In genomic region chr16:65123846-65124513, GRCh38 we compare ENCODE assay signal across 11 cellular contexts. TPM values are rescaled to one million over a fixed set of nuclear protein-coding genes. Genes with fewer than 3 reads are reported as not detected.
DNase-seq lines count a peak whose midpoint lies in the region; ATAC-seq, FAIRE-seq and TF ChIP-seq lines count a peak whose summit lies in the region.
"Had no signal": no experiment of that assay in that cellular context is flagged by ENCODE, and none has a peak within 500 bp of the region (broad histone marks: within the 10 kb centered on the region; RNA-seq: fewer than 3 reads in every experiment).

No MANE protein-coding gene starts in this region.

- DNase-seq in GM12865 (ENCODE audit: low read depth) = peak; percentile 8
- no peak for DNase-seq in GM12878 (ENCODE audit: low read depth, low spot score)
- no peak for DNase-seq in T-helper 17 cell
- DNase-seq in RCC 7860 (ENCODE audit: low spot score) = no peak
- no peak for DNase-seq in NCI-H1694 treated with DMSO at 0.1 percent for 48 hours (lab: John Stamatoyannopoulos, UW)
- DNase-seq in NCI-H774 (lab: John Stamatoyannopoulos, UW) = no peak
- DNase-seq: immature natural killer cell; NCI-H1694; stimulated activated CD4-positive, alpha-beta T cell treated with anti-CD3 and anti-CD28 coated beads, Interleukin-4, amount 100 ng/mL, for 4 hours had no signal

- no peak overlapping the region for H2AFZ ChIP-seq in GM12878 (ENCODE audit: control insufficient read depth, low read depth, low read length)

- RAD21 ChIA-PET in GM12878 (lab: Charles Lee; ENCODE audit: unreplicated experiment) = no interaction called here

- ATAC-seq in GM12878 (peak; percentile 68), T-helper 17 cell (no peak)

- BruUV-seq in GM12878 (replicated peaks; lab: Mats Ljungman, UMichigan) = no TSS peak

- H3K4me1 ChIP-seq in GM12878 (ENCODE audit: control insufficient read depth, insufficient read depth, low read length) (no peaks in the 10 kb centered on the region), skeletal muscle satellite cell (ENCODE audit: control insufficient read depth, insufficient read depth, low read length) (peaks cover 22% of the 10 kb centered on the region)

- H3K27me3 Mint-ChIP-seq in T-helper 17 cell = peaks cover 23% of the 10 kb centered on the region

- H3K4me3 ChIP-seq in GM12865 (ENCODE audit: low read depth, low read length) = no peak overlapping the region
- no peak overlapping the region for H3K4me3 ChIP-seq in GM12878
- H3K4me3 ChIP-seq in iPS-18c (ENCODE audit: insufficient read depth, low read depth, low read length) = peak overlapping the region; percentile 72
- H3K4me3 ChIP-seq in skeletal muscle satellite cell (ENCODE audit: low read length) = peak overlapping the region; percentile 93

- H3K36me3 Mint-ChIP-seq in T-helper 17 cell (ENCODE audit: low read depth) = peaks cover 4% of the 10 kb centered on the region

- H3K4me1 Mint-ChIP-seq in T-helper 17 cell = no peaks in the 10 kb centered on the region
- H3K4me1 Mint-ChIP-seq: immature natural killer cell had no signal

- H3K36me3 ChIP-seq in GM12878 (ENCODE audit: control insufficient read depth in 2 of 2, insufficient read depth in 2 of 2, low read length in 1 of 2) (no peaks in the 10 kb centered on the region), skeletal muscle satellite cell (ENCODE audit: insufficient read depth, low read length) (no peaks in the 10 kb centered on the region)

- CTCF ChIA-PET in GM12878 (lab: Yijun Ruan, JAX) = no interaction called here

- no peak for TF ChIP-seq RAD21 in GM12878 (IDR thresholded peaks at IDR 0.05; ENCODE audit: insufficient read depth, low read depth, low read length)

- no peak for TF ChIP-seq POLR2A in GM12878 (IDR thresholded peaks at IDR 0.05; ENCODE audit: low read depth, low read length)

- intact Hi-C loops in GM12878 (cut with micrococcal nuclease; ENCODE audit: unreplicated experiment) = no loop called here

- H3K27ac ChIP-seq in GM12878 (ENCODE audit: control insufficient read depth, insufficient read depth) = no peak overlapping the region

- no peak overlapping the region for H3K4me2 ChIP-seq in GM12878 (ENCODE audit: control insufficient read depth, insufficient read depth)
- peak overlapping the region; percentile 98 for H3K4me2 ChIP-seq in skeletal muscle satellite cell (ENCODE audit: low read length)

- no peaks in the 10 kb centered on the region; a peak in 1 of 4 replicates for H3K27me3 ChIP-seq in GM12878 (replicated peaks in 1 of 2; ENCODE audit: control insufficient read depth in 2 of 2, insufficient read depth in 2 of 2, low read length in 1 of 2)
- H3K27me3 ChIP-seq in skeletal muscle satellite cell (ENCODE audit: control insufficient read depth, insufficient read depth, low read length) = no peaks in the 10 kb centered on the region

- TF ChIP-seq EP300 in GM12878 (IDR thresholded peaks at IDR 0.05; ENCODE audit: borderline replicate concordance in 1 of 2, control insufficient read depth in 1 of 2, low read depth in 2 of 2, low read length in 2 of 2) = no peak

- no peak overlapping the region for H3K4me3 Mint-ChIP-seq in T-helper 17 cell
- H3K4me3 Mint-ChIP-seq: immature natural killer cell had no signal

- in situ Hi-C loops in GM12878 (cut with MboI) = loop anchor here (25.0 kb wide), 1 partner anchor 1037 kb away; no protein-coding TSS in a partner anchor

- POLR2A ChIA-PET in GM12878 (lab: Charles Lee) = no interaction called here

- H3K27ac Mint-ChIP-seq in T-helper 17 cell = no peak overlapping the region
- H3K27ac Mint-ChIP-seq: immature natural killer cell had no signal

- H4K20me1 ChIP-seq in GM12878 (ENCODE audit: control insufficient read depth, insufficient read depth) = no peaks in the 10 kb centered on the region

- no peaks in the 10 kb centered on the region for H3K79me2 ChIP-seq in GM12878 (ENCODE audit: control insufficient read depth, insufficient read depth, low read length)

- no peak overlapping the region for H3K9ac ChIP-seq in GM12878 (ENCODE audit: control insufficient read depth, insufficient read depth, low read length)
- H3K9ac ChIP-seq in skeletal muscle satellite cell (ENCODE audit: low read depth, low read length) = peak overlapping the region; percentile 93

- SMC1A ChIA-PET in GM12878 (lab: Charles Lee; ENCODE audit: uncharacterized antibody, unreplicated experiment) = no interaction called here

- 29% methylated on average over 18 of the region's 18 CpGs for WGBS in GM12878 (ENCODE audit: insufficient coverage, insufficient replicate concordance, low lambda C conversion rate, missing lambda C conversion rate)

- FAIRE-seq in GM12878 (lab: Jason Lieb, UNC) = no peak
- FAIRE-seq in RCC 7860 (lab: Jason Lieb, UNC) = no peak

- no peaks in the 10 kb centered on the region; the same call in 2 of the 3 replicates for H3K9me3 ChIP-seq in GM12878 (replicated peaks; ENCODE audit: control insufficient read depth, insufficient read depth, low read length)
- H3K9me3 ChIP-seq in iPS-18c (ENCODE audit: control insufficient read depth, insufficient read depth, low read length) = no peaks in the 10 kb centered on the region
- no peaks in the 10 kb centered on the region for H3K9me3 ChIP-seq in skeletal muscle satellite cell (replicated peaks; ENCODE audit: low read length)
- H3K9me3 ChIP-seq in T-helper 17 cell (ENCODE audit: control insufficient read depth, low read length, poor library complexity, severe bottlenecking) = no peaks in the 10 kb centered on the region

- TF ChIP-seq CTCF in GM12865 (IDR thresholded peaks at IDR 0.05; ENCODE audit: insufficient read depth, low read depth, low read length, missing control alignments) = no peak
- no peak for TF ChIP-seq CTCF in GM12878 (IDR thresholded peaks at IDR 0.05 in 2 of 3, conservative IDR thresholded peaks at IDR 0.05 in 1 of 3; ENCODE audit: control insufficient read depth in 2 of 3, extremely low read depth in 1 of 3, insufficient read depth in 1 of 3, low read depth in 3 of 3, low read length in 3 of 3)

TF ChIP-seq in GM12878, 131 proteins besides CTCF, POLR2A, EP300 and RAD21:
- TF ChIP-seq CBFB (IDR thresholded peaks at IDR 0.05; ENCODE audit: low read depth) (no peak), RELB (IDR thresholded peaks at IDR 0.05; ENCODE audit: low read depth) (0 out of 2 replicates have a peak, but pooled peaks have one; percentile 39), PKNOX1 (IDR thresholded peaks at IDR 0.05) (no peak)

RNA-seq across cellular contexts. Expression of gene CDH11, which starts 2.1 kb away (rescaled TPM):
- 24.3 and 28.4 TPM in 2 replicates for total RNA-seq in GM12878 (2013; cell fraction: nucleolus; rRNA removed)
- total RNA-seq in GM12878 (2014; rRNA removed) = 0.73 and 2.2 TPM in 2 replicates
- 0.88 and 1.4 TPM in 2 replicates for total RNA-seq in GM12878 (2014; rRNA removed; fragmentation: Illumina TruSeq; extraction: Trizol)
- 0.97 and 1.0 TPM in 2 replicates for total RNA-seq in GM12878 (2021)
- polyA plus RNA-seq in GM12878 (2011; ENCODE audit: low read depth) = not detected
- 6.9 and 9.7 TPM in 2 replicates for polyA plus RNA-seq in GM12878 (2011; rRNA removed)
- 9.1 and 9.2 TPM in 2 replicates for polyA plus RNA-seq in GM12878 (2011; cell fraction: cytosol; rRNA removed)
- polyA plus RNA-seq in GM12878 (2011; cell fraction: nucleus; rRNA removed) = 20.0 and 20.4 TPM in 2 replicates
- polyA plus RNA-seq in GM12878 (2012) = 0.19 and 0.36 TPM in 2 replicates
- polyA plus RNA-seq in GM12878 (2014; fragmentation: Illumina TruSeq; extraction: Trizol) = 0.40 and 0.87 TPM in 2 replicates
- under 1 TPM; 0.31 to 0.52 TPM for polyA plus RNA-seq in GM12878 (2014; fragmentation: Nextera tagmentation; extraction: Ambion mirVana)
- 0.49 and 3.7 TPM in 2 replicates for polyA plus RNA-seq in GM12878 (2014; rRNA removed)
- polyA plus RNA-seq in GM12878 (2016; fragmentation: Nextera tagmentation; extraction: Ambion mirVana) = under 1 TPM; 0.82 to 0.87 TPM
- polyA minus RNA-seq in GM12878 (2011; rRNA and poly(A)+ RNA removed) = 27.0 and 29.2 TPM in 2 replicates
- polyA minus RNA-seq in GM12878 (2011; cell fraction: cytosol; rRNA and poly(A)+ RNA removed) = 6.3 and 8.7 TPM in 2 replicates
- polyA minus RNA-seq in GM12878 (2011; cell fraction: nucleus; rRNA and poly(A)+ RNA removed) = 31.3 and 48.3 TPM in 2 replicates
- 11.4 and 16.8 TPM in 2 replicates for total RNA-seq in skeletal muscle satellite cell (2012; rRNA removed)
- not detected for total RNA-seq in T-helper 17 cell
- polyA plus RNA-seq: immature natural killer cell had no signal

Comparison
In these comparisons a context has a peak if more than half of its experiments do, and no peak if none do; other contexts are left out.
1. H3K4me3 ChIP-seq: peak in iPS-18c (single experiment) and skeletal muscle satellite cell (single experiment); none in GM12865 (single experiment) and GM12878 (single experiment).